8 cellular contexts compared by ENCODE assay signal in genomic region chr10:71889388-71889987, GRCh38. TPM values are rescaled to one million over a fixed set of nuclear protein-coding genes. Genes with fewer than 3 reads are reported as not detected.
DNase-seq lines count a peak whose midpoint lies in the region; ATAC-seq, FAIRE-seq and TF ChIP-seq lines count a peak whose summit lies in the region.

No MANE protein-coding gene starts in this region.

- TF ChIP-seq CTCF in A549 (IDR thresholded peaks at IDR 0.05), result no peak; the same call in 2 of the 3 replicates
- TF ChIP-seq CTCF in astrocyte of the spinal cord (IDR thresholded peaks at IDR 0.05; ENCODE audit: low read depth, low read length), result peak; percentile 2
- no peak for TF ChIP-seq CTCF in HepG2 (CRISPR knock-in tag; IDR thresholded peaks at IDR 0.05)
- no peak for TF ChIP-seq CTCF in type B pancreatic cell (conservative IDR thresholded peaks at IDR 0.05)

- no peaks in the 10 kb centered on the region for H4K20me1 ChIP-seq in HepG2 (ENCODE audit: insufficient read depth, low read length)

- peak overlapping the region; percentile 90 for H3K4me3 Mint-ChIP-seq in type B pancreatic cell

- no peak for TF ChIP-seq POLR2A in A549 (IDR thresholded peaks at IDR 0.05; ENCODE audit: low read length)
- TF ChIP-seq POLR2A in HepG2 (IDR thresholded peaks at IDR 0.05; ENCODE audit: insufficient read depth in 1 of 2, low read depth in 2 of 2, low read length in 2 of 2), result no peak

- H3K4me1 ChIP-seq in A549, result peaks cover 29% of the 10 kb centered on the region
- H3K4me1 ChIP-seq in HepG2 (ENCODE audit: insufficient read depth, low read length), result peaks cover 46% of the 10 kb centered on the region

- no peak for FAIRE-seq in A549 (lab: Jason Lieb, UNC)
- no peak for FAIRE-seq in HepG2 (lab: Jason Lieb, UNC)
- no peak for FAIRE-seq in urothelium cell line (lab: Jason Lieb, UNC)

- TF ChIP-seq EP300 in A549 (IDR thresholded peaks at IDR 0.05) (no peak), HepG2 (IDR thresholded peaks at IDR 0.05; ENCODE audit: low read depth in 2 of 2, low read length in 2 of 2) (no peak), HepG2 (CRISPR knock-in tag; IDR thresholded peaks at IDR 0.05; ENCODE audit: borderline replicate concordance) (no peak)

- H3K27me3 Mint-ChIP-seq in type B pancreatic cell, result peaks cover 9% of the 10 kb centered on the region

- no peaks in the 10 kb centered on the region for H3K36me3 Mint-ChIP-seq in type B pancreatic cell

- H2AFZ ChIP-seq in HepG2 (ENCODE audit: low read length), result no peak overlapping the region

- BruUV-seq in HepG2 (replicated peaks; lab: Mats Ljungman, UMichigan), result no TSS peak

- H3K27ac ChIP-seq in A549 (peak overlapping the region; percentile 94 to 97), HepG2 (ENCODE audit: extremely low read length, insufficient read depth, low read length) (no peak overlapping the region)

- no peaks in the 10 kb centered on the region for H3K36me3 ChIP-seq in HepG2 (replicated peaks in 1 of 2; ENCODE audit: control insufficient read depth in 1 of 2, insufficient read depth in 2 of 2, low read length in 2 of 2)

- no peaks in the 10 kb centered on the region for H3K9me3 Mint-ChIP-seq in type B pancreatic cell

- H3K4me3 ChIP-seq in A549 (peak overlapping the region; percentile 61), astrocyte of the spinal cord (ENCODE audit: low read depth, low read length) (peak overlapping the region; percentile 58), HepG2 (replicated peaks in 1 of 3; ENCODE audit: insufficient read depth in 1 of 3, low read depth in 2 of 3, low read length in 3 of 3) (peak overlapping the region in 1 of 3 experiments; percentile 69; a peak in 1 of 6 replicates)

- CTCF ChIA-PET in A549 (lab: Yijun Ruan, JAX), result interaction anchor here (0.6 to 2.5 kb wide), 12 partner anchors 8 to 159 kb away, joined by 3 to 5 read pairs (median 3); partner anchors contain the start of gene PSAP
- CTCF ChIA-PET in HepG2 (lab: Yijun Ruan, JAX; ENCODE audit: low intra/inter-chr PET ratio, low total read pairs), result no interaction called here

- peak overlapping the region; percentile 74 for H3K27ac Mint-ChIP-seq in type B pancreatic cell

- H3K79me2 ChIP-seq in HepG2 (ENCODE audit: insufficient read depth, low read length), result no peaks in the 10 kb centered on the region

- peak overlapping the region; percentile 91 for H3K4me2 ChIP-seq in A549
- H3K4me2 ChIP-seq in HepG2 (ENCODE audit: low read depth, low read length), result peak overlapping the region; percentile 90

- 70% methylated on average over 9 of the region's 9 CpGs for WGBS in A549 (ENCODE audit: missing lambda C conversion rate)
- 33% methylated on average over 9 of the region's 9 CpGs for WGBS in HepG2 (ENCODE audit: low lambda C conversion rate)

- H3K4me1 Mint-ChIP-seq in type B pancreatic cell (ENCODE audit: unreplicated experiment), result peaks cover 15% of the 10 kb centered on the region

- H3K27me3 ChIP-seq in HepG2 (ENCODE audit: control insufficient read depth in 1 of 2, insufficient read depth in 2 of 2, low read length in 2 of 2), result peaks cover 3 to 30% of the 10 kb centered on the region in 2 experiments; a peak in 4 of 5 replicates

- DNase-seq in A549 (ENCODE audit: low read depth in 1 of 2, low spot score in 1 of 2) (no peak), HK-2 (ENCODE audit: unreplicated experiment) (peak; percentile 55), astrocyte of the spinal cord (ENCODE audit: low read depth, low spot score) (no peak), HepG2 (ENCODE audit: low spot score) (no peak), type B pancreatic cell (ENCODE audit: extremely low spot score, unreplicated experiment) (no peak), urothelium cell line (ENCODE audit: low spot score) (no peak), NCI-H345 treated with DMSO at 0.1 percent for 48 hours (lab: John Stamatoyannopoulos, UW; ENCODE audit: unreplicated experiment) (no peak)

- 0 out of 5 replicates have a peak, but pooled peaks of 1 of the 2 experiments have one; percentile 7 for TF ChIP-seq RAD21 in A549 (conservative IDR thresholded peaks at IDR 0.05 in 1 of 2, IDR thresholded peaks at IDR 0.05 in 1 of 2)
- TF ChIP-seq RAD21 in HepG2 (CRISPR knock-in tag; IDR thresholded peaks at IDR 0.05), result no peak

- H3K9ac ChIP-seq in HepG2 (ENCODE audit: insufficient read depth, low read depth, low read length), result no peak overlapping the region

- intact Hi-C loops in HepG2 (cut with micrococcal nuclease; ENCODE audit: unreplicated experiment), result no loop called here

- ATAC-seq in A549, result peak; percentile 40 to 59
- no peak for ATAC-seq in HepG2
- no peak for ATAC-seq in GM21390 (IDR thresholded peaks at IDR 0.05; ENCODE audit: unreplicated experiment)

- POLR2A ChIA-PET in A549 (lab: Yijun Ruan, JAX), result interaction anchor here (0.7 to 2.4 kb wide), 4 partner anchors 17 to 39 kb away, joined by 3 to 13 read pairs (median 3); partner anchors contain the start of gene PSAP
- POLR2A ChIA-PET in HepG2 (lab: Yijun Ruan, JAX), result no interaction called here

- in situ Hi-C loops in astrocyte of the spinal cord (cut with HindIII; ENCODE audit: low sequenced_read_pairs), result no loop called here
- in situ Hi-C loops in HepG2 (cut with HindIII; ENCODE audit: extremely low pct_ligation_motif_present, low pct_unique_long_range_greater_than_20kb), result no loop called here

- H3K9me3 ChIP-seq in A549 (no peaks in the 10 kb centered on the region), HepG2 (ENCODE audit: low read length) (no peaks in the 10 kb centered on the region)

TF ChIP-seq in A549, 52 proteins besides CTCF, POLR2A, EP300 and RAD21 (continues in another document):
- TF ChIP-seq HMGXB4 (CRISPR knock-in tag; IDR thresholded peaks at IDR 0.05; ENCODE audit: borderline replicate concordance) (no peak), RNF2 (IDR thresholded peaks at IDR 0.05; ENCODE audit: borderline replicate concordance, low read depth) (no peak), HEYL (CRISPR knock-in tag; IDR thresholded peaks at IDR 0.05) (no peak)

TF ChIP-seq in HepG2, 621 proteins besides CTCF, POLR2A, EP300 and RAD21:
- no peak for TF ChIP-seq TOE1 (CRISPR knock-in tag; IDR thresholded peaks at IDR 0.05)
- no peak for TF ChIP-seq ZEB1 (IDR thresholded peaks at IDR 0.05; ENCODE audit: insufficient replicate concordance, low read depth)
- TF ChIP-seq MXD1 (CRISPR knock-in tag; IDR thresholded peaks at IDR 0.05), result no peak
- TF ChIP-seq ZNF317 (CRISPR knock-in tag; IDR thresholded peaks at IDR 0.05), result 0 out of 2 replicates have a peak, but pooled peaks have one; percentile 20
- no peak for TF ChIP-seq ZNF883 (CRISPR knock-in tag; IDR thresholded peaks at IDR 0.05; ENCODE audit: not compliant biosample characterization)
- TF ChIP-seq ZNF747 (CRISPR knock-in tag; IDR thresholded peaks at IDR 0.05; ENCODE audit: borderline replicate concordance), result no peak
- TF ChIP-seq HNRNPK (IDR thresholded peaks at IDR 0.05; ENCODE audit: low read depth, low read length, poor library complexity, severe bottlenecking), result no peak
- no peak for TF ChIP-seq ZNF280B (CRISPR knock-in tag; IDR thresholded peaks at IDR 0.05; ENCODE audit: borderline replicate concordance)

RNA-seq across cellular contexts. Expression of gene PSAP, which starts 38.4 kb away (rescaled TPM):
- 1,519 and 1,660 TPM in 2 replicates for polyA plus RNA-seq in A549 (2011; rRNA removed)
- polyA plus RNA-seq in A549 (2012; cell fraction: cytosol; rRNA removed), result 805 and 819 TPM in 2 replicates
- 1,219 and 1,507 TPM in 2 replicates for polyA plus RNA-seq in A549 (2012; cell fraction: nucleus; rRNA removed)
- 600 to 708 TPM (median 690 TPM) in 3 replicates for polyA plus RNA-seq in A549 (2017; fragmentation: RNase III; extraction: RNeasy Plus Mini Kit Qiagen cat#74134 plus additional on column Dnase treatment)
- 756 and 891 TPM in 2 replicates for polyA minus RNA-seq in A549 (2011; rRNA and poly(A)+ RNA removed)
- total RNA-seq in HepG2 (2016; rRNA removed; fragmentation: Illumina TruSeq; extraction: Trizol), result 148 and 323 TPM in 2 replicates
- 16.4 and 17.5 TPM in 2 replicates for total RNA-seq in HepG2 (2016; cell fraction: cytosol; rRNA removed; fragmentation: Illumina TruSeq; extraction: Trizol; ENCODE audit: low read depth)
- total RNA-seq in HepG2 (2016; cell fraction: insoluble cytoplasmic fraction; rRNA removed; fragmentation: Illumina TruSeq; extraction: Trizol), result 130 and 339 TPM in 2 replicates
- total RNA-seq in HepG2 (2016; cell fraction: membrane; rRNA removed; fragmentation: Illumina TruSeq; extraction: Trizol), result 41.6 and 42.4 TPM in 2 replicates
- 278 and 332 TPM in 2 replicates for total RNA-seq in HepG2 (2016; cell fraction: nucleus; rRNA removed; fragmentation: Illumina TruSeq; extraction: Trizol)
- polyA plus RNA-seq in HepG2 (2011; rRNA removed), result 643 and 779 TPM in 2 replicates
- 776 and 886 TPM in 2 replicates for polyA plus RNA-seq in HepG2 (2011; cell fraction: cytosol; rRNA removed)
- 356 and 433 TPM in 2 replicates for polyA plus RNA-seq in HepG2 (2011; cell fraction: nucleus; rRNA removed)
- polyA plus RNA-seq in HepG2 (2012), result 412 and 503 TPM in 2 replicates
- polyA plus RNA-seq in HepG2 (2016; cell fraction: cytosol; fragmentation: Illumina TruSeq; extraction: Trizol; ENCODE audit: low read depth), result 14.6 and 15.4 TPM in 2 replicates
- polyA plus RNA-seq in HepG2 (2016; cell fraction: insoluble cytoplasmic fraction; fragmentation: Illumina TruSeq; extraction: Trizol; ENCODE audit: low read depth), result 111 and 126 TPM in 2 replicates
- 26.4 and 27.8 TPM in 2 replicates for polyA plus RNA-seq in HepG2 (2016; cell fraction: membrane; fragmentation: Illumina TruSeq; extraction: Trizol; ENCODE audit: low read depth)
- 383 and 387 TPM in 2 replicates for polyA plus RNA-seq in HepG2 (2016; cell fraction: nucleus; fragmentation: Illumina TruSeq; extraction: Trizol; ENCODE audit: insufficient read depth, low read depth)
- 387 and 527 TPM in 2 replicates for polyA minus RNA-seq in HepG2 (2011; rRNA and poly(A)+ RNA removed; ENCODE audit: low replicate concordance)
- 256 and 356 TPM in 2 replicates for polyA minus RNA-seq in HepG2 (2011; cell fraction: cytosol; rRNA and poly(A)+ RNA removed)
- polyA minus RNA-seq in HepG2 (2011; cell fraction: nucleus; rRNA and poly(A)+ RNA removed), result 143 and 184 TPM in 2 replicates
- total RNA-seq in type B pancreatic cell (ENCODE audit: low replicate concordance), result 487 and 577 TPM in 2 replicates

Comparison
In these comparisons a context has a peak if more than half of its experiments do, and no peak if none do; other contexts are left out.
1. ATAC-seq: peak in A549 (2 of 2); none in HepG2 (single experiment) and GM21390 (single experiment).